In the genomic region with DNA sequence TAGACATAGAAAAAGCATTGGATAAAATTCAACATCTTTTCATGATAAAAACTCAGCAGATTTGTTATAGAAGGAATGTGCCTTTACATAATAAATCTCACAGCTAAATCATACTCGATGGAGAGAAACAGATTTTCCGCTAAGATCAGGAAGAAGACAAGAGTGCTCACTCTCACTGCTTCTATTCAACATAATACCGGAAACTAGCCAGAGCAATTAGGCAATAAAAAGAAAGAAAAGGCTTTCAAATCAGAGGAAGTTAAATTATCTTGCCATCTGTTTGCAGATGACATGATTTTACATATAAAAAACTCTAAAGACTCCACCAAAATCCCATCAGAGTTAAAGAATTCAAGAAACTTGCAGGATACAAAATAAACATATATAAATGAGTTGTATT, we compare ENCODE assay signal across 5 cellular contexts. TPM values are rescaled to one million over a fixed set of nuclear protein-coding genes. Genes with fewer than 3 reads are reported as not detected.
"Had no signal": no experiment of that assay in that cellular context is flagged by ENCODE, and none has a peak within 500 bp of the region (broad histone marks: within the 10 kb centered on the region; RNA-seq: fewer than 3 reads in every experiment).

No MANE protein-coding gene starts in this region.

RNA-seq across cellular contexts. Expression of gene OR2T34, which starts 3.8 kb away (rescaled TPM):
- total RNA-seq: HT-29; OCI-LY7; PC-3; SK-MEL-5; T-helper 1 cell treated with Interleukin-12 subunit alpha and Interleukin-12 subunit beta and Interleukin-4 antibody, amounts not matched to agents 30 ng/mL and 1 ng/mL, for 36 hours had no signal

RNA-seq across cellular contexts. Expression of gene OR2T29, which starts 8.2 kb away (rescaled TPM):
- total RNA-seq: HT-29; OCI-LY7; PC-3; SK-MEL-5; T-helper 1 cell treated with Interleukin-12 subunit alpha and Interleukin-12 subunit beta and Interleukin-4 antibody, amounts not matched to agents 30 ng/mL and 1 ng/mL, for 36 hours had no signal

RNA-seq across cellular contexts. Expression of gene OR2T10, which starts 26.7 kb away (rescaled TPM):
- total RNA-seq: HT-29; OCI-LY7; PC-3; SK-MEL-5; T-helper 1 cell treated with Interleukin-12 subunit alpha and Interleukin-12 subunit beta and Interleukin-4 antibody, amounts not matched to agents 30 ng/mL and 1 ng/mL, for 36 hours had no signal
